Comparison of ENCODE assay signal across 8 cellular contexts in genomic region chr7:95330194-95331003, GRCh38. TPM values are rescaled to one million over a fixed set of nuclear protein-coding genes. Genes with fewer than 3 reads are reported as not detected.
DNase-seq lines count a peak whose midpoint lies in the region; ATAC-seq and TF ChIP-seq lines count a peak whose summit lies in the region.

No MANE protein-coding gene starts in this region.

- H3K27me3 ChIP-seq in esophagus muscularis mucosa (peaks cover 0 to 8% (median 3%) of the 10 kb centered on the region in 4 donors), spleen (replicated peaks in 1 of 7) (peaks cover 0 to 2% (median 0%) of the 10 kb centered on the region in 7 donors)

- H3K9me3 ChIP-seq in HEK293 (ENCODE audit: control insufficient read depth, insufficient read depth, low read depth, low read length) (no peaks in the 10 kb centered on the region), esophagus muscularis mucosa (no peaks in the 10 kb centered on the region), spleen (no peaks in the 10 kb centered on the region)

- WGBS in esophagus muscularis mucosa, result 36% methylated on average over 4 of the region's 4 CpGs
- WGBS in spleen, 5 donors, result 18 to 25% (median 22%) methylated on average over 4 of the region's 4 CpGs

- ATAC-seq in GM18520 (IDR thresholded peaks at IDR 0.05; ENCODE audit: unreplicated experiment), result peak; percentile 89
- no peak for ATAC-seq in sciatic nerve

- CTCF ChIA-PET in HEK293 (lab: Yijun Ruan, JAX), result interaction anchor here (0.6 kb wide), 2 partner anchors 32 to 83 kb away, joined by 3 read pairs; no protein-coding TSS in a partner anchor

- peak; percentile 14 for DNase-seq in NCI-H2029 treated with DMSO at 0.1 percent for 48 hours (lab: John Stamatoyannopoulos, UW)
- DNase-seq in esophagus muscularis mucosa (ENCODE audit: extremely low spot score), result peak; percentile 14
- no peak for DNase-seq in spleen
- no peak for DNase-seq in AG20443 (ENCODE audit: low spot score)
- DNase-seq in activated CD4-positive, alpha-beta T cell treated with anti-CD3 and anti-CD28 coated beads for 4 hours, result no peak
- no peak for DNase-seq in sciatic nerve (ENCODE audit: low spot score)

- H3K4me3 ChIP-seq in HEK293 (ENCODE audit: low read depth, low read length) (no peak overlapping the region), esophagus muscularis mucosa (peak overlapping the region; percentile 15 to 42 (median 33)), spleen (peak overlapping the region in 7 of 8 donors; percentile 8 to 63 (median 15))

- H3K4me1 ChIP-seq in HEK293 (ENCODE audit: control insufficient read depth, insufficient read depth, low read length) (no peaks in the 10 kb centered on the region), esophagus muscularis mucosa (no peaks in the 10 kb centered on the region), spleen (peaks cover 0 to 17% (median 4%) of the 10 kb centered on the region in 6 donors)

- TF ChIP-seq CTCF in HEK293 (tag by site-specific recombination; IDR thresholded peaks at IDR 0.05) (no peak), esophagus muscularis mucosa (IDR thresholded peaks at IDR 0.05) (no peak), spleen (IDR thresholded peaks at IDR 0.05 in 8 of 11, conservative IDR thresholded peaks at IDR 0.05 in 3 of 11) (no peak)

- H3K36me3 ChIP-seq in HEK293 (ENCODE audit: control insufficient read depth in 2 of 2, insufficient read depth in 1 of 2, low read length in 2 of 2), result no peaks in the 10 kb centered on the region
- H3K36me3 ChIP-seq in esophagus muscularis mucosa, result no peaks in the 10 kb centered on the region
- no peaks in the 10 kb centered on the region for H3K36me3 ChIP-seq in spleen

- no peak for TF ChIP-seq POLR2A in esophagus muscularis mucosa (IDR thresholded peaks at IDR 0.05; ENCODE audit: low read depth)
- no peak for TF ChIP-seq POLR2A in spleen (IDR thresholded peaks at IDR 0.05)

- POLR2A ChIA-PET in HEK293 (lab: Yijun Ruan, JAX), result no interaction called here

- H3K27ac ChIP-seq in HEK293 (ENCODE audit: extremely low read depth, low read depth, low read length) (no peak overlapping the region), esophagus muscularis mucosa (replicated peaks in 1 of 4) (no peak overlapping the region), spleen (peak overlapping the region in 5 of 8 donors; percentile 15 to 37 (median 21))

- TF ChIP-seq EP300 in esophagus muscularis mucosa (IDR thresholded peaks at IDR 0.05), result no peak

- intact Hi-C loops in esophagus muscularis mucosa (cut with DNase I) (no loop called here), spleen (cut with DNase I; ENCODE audit: low total_unique reads) (no loop called here), sciatic nerve (cut with DNase I) (no loop called here)

TF ChIP-seq in HEK293, 187 proteins besides CTCF, POLR2A, EP300 and RAD21:
- TF ChIP-seq PRDM1 (tag by site-specific recombination; IDR thresholded peaks at IDR 0.05) (peak; percentile 53; the same call in 1 of the 2 replicates), KLF17 (tag by site-specific recombination; IDR thresholded peaks at IDR 0.05) (no peak)

RNA-seq across cellular contexts. Expression of gene PON1, which starts 6.1 kb away (rescaled TPM):
- total RNA-seq in esophagus muscularis mucosa, result not detected
- not detected for total RNA-seq in spleen
- under 1 TPM in 1 of 3 donors, not detected in 2; 0.13 TPM for polyA plus RNA-seq in spleen
- not detected for total RNA-seq in sciatic nerve

Comparison
In these comparisons a context has a peak if more than half of its experiments do, and no peak if none do; other contexts are left out.
1. H3K27ac ChIP-seq: peak in spleen (5 of 8); none in HEK293 (single experiment) and esophagus muscularis mucosa (0 of 4).
2. DNase-seq: peak in NCI-H2029 treated with DMSO at 0.1 percent for 48 hours (single experiment) and esophagus muscularis mucosa (single experiment); none in spleen (single experiment), AG20443 (single experiment), activated CD4-positive, alpha-beta T cell treated with anti-CD3 and anti-CD28 coated beads for 4 hours (0 of 2) and sciatic nerve (single experiment).